9 cellular contexts compared by ENCODE assay signal in the genomic region with DNA sequence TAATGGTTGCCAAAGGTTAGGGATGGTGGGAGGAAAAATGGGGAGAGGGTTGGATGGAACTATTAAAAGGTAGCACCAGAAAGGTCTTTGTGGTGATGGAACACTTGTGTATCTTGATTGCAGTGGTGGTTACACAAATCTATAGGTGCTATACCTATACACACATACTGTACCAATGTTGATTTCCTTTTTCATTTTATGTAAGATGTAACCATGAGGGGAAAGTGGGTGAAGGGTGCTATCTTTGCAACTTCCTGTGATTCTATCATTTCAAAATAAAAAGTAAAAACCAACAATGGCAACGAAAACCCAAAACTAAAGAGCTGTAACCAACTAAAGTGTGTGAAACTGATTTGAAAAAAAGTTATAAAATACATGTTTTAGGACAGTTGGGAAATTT. TPM values are rescaled to one million over a fixed set of nuclear protein-coding genes. Genes with fewer than 3 reads are reported as not detected.
A peak's percentile ranks its signal among the peaks of the same experiment; 100 is the strongest.
DNase-seq lines count a peak whose midpoint lies in the region; ATAC-seq and TF ChIP-seq lines count a peak whose summit lies in the region.
"Had no signal": no experiment of that assay in that cellular context is flagged by ENCODE, and none has a peak within 500 bp of the region (broad histone marks: within the 10 kb centered on the region; RNA-seq: fewer than 3 reads in every experiment).

No MANE protein-coding gene starts in this region.

- H3K79me1 ChIP-seq in mesenchymal stem cell (replicated peaks; ENCODE audit: low read length, poor library complexity, severe bottlenecking), result peaks cover 17% of the 10 kb centered on the region

- H4K91ac ChIP-seq in mesenchymal stem cell (ENCODE audit: low read length), result no peak overlapping the region

- H3K18ac ChIP-seq in mesenchymal stem cell (ENCODE audit: low read depth in 1 of 2, low read length in 2 of 2), result no peak overlapping the region

- DNase-seq in BE2C (no peak), HCT116 (ENCODE audit: low read depth, low spot score) (no peak), mesenchymal stem cell (no peak), NOMO-1 treated with dmso at 0.1 percent for 144 hours (lab: John Stamatoyannopoulos, UW; ENCODE audit: unreplicated experiment) (no peak), NK-92 (lab: John Stamatoyannopoulos, UW; ENCODE audit: unreplicated experiment) (no peak), A172 (ENCODE audit: low spot score) (no peak)
- no peak for DNase-seq in activated CD8-positive, alpha-beta T cell treated with anti-CD3 and anti-CD28 coated beads, Interleukin-2, amount 10 ng/mL, durations not matched to agents 7 days and 5 days
- DNase-seq in stimulated activated naive CD4-positive, alpha-beta T cell (lab: John Stamatoyannopoulos, UW), result no peak

- H3K4me2 ChIP-seq in HCT116 (ENCODE audit: low read length), result peak overlapping the region; percentile 87
- H3K4me2 ChIP-seq in mesenchymal stem cell (ENCODE audit: low read length, poor library complexity, severe bottlenecking), result no peak overlapping the region

- peaks cover 65% of the 10 kb centered on the region for H3K36me3 Mint-ChIP-seq in activated CD8-positive, alpha-beta T cell treated with anti-CD3 and anti-CD28 coated beads, Interleukin-2, amount 10 ng/mL, durations not matched to agents 7 days and 5 days (ENCODE audit: low read depth)

- H3K27ac Mint-ChIP-seq in activated CD8-positive, alpha-beta T cell treated with anti-CD3 and anti-CD28 coated beads, Interleukin-2, amount 10 ng/mL, durations not matched to agents 7 days and 5 days, result peak overlapping the region; percentile 62

- peaks cover 17% of the 10 kb centered on the region for H3K36me3 ChIP-seq in BE2C
- peaks cover 20 to 28% of the 10 kb centered on the region in 2 experiments for H3K36me3 ChIP-seq in HCT116 (ENCODE audit: control insufficient read depth in 1 of 2, insufficient read depth in 2 of 2, low read length in 2 of 2)
- H3K36me3 ChIP-seq in mesenchymal stem cell (ENCODE audit: control insufficient read depth in 1 of 2, insufficient read depth in 2 of 2, low read depth in 1 of 2, low read length in 2 of 2), result peaks cover 25 to 39% of the 10 kb centered on the region in 2 experiments

- intact Hi-C loops in HCT116 (cut with micrococcal nuclease), result loop anchor here (1.0 to 10.0 kb wide), 2 partner anchors 22 to 267 kb away; a partner anchor contains a TSS

- no peaks in the 10 kb centered on the region for H3K9me2 ChIP-seq in HCT116 (ENCODE audit: insufficient read depth)

- no peak overlapping the region for H3K14ac ChIP-seq in mesenchymal stem cell (ENCODE audit: low read length in 2 of 2)

- H3K4me3 ChIP-seq in BE2C (ENCODE audit: low read depth, low read length), result peak overlapping the region; percentile 82
- peak overlapping the region; percentile 96 to 98 for H3K4me3 ChIP-seq in HCT116 (replicated peaks in 1 of 2; ENCODE audit: low read depth in 1 of 2, low read length in 2 of 2)
- H3K4me3 ChIP-seq in mesenchymal stem cell (ENCODE audit: insufficient read depth in 1 of 2, low read depth in 1 of 2, low read length in 2 of 2), result peak overlapping the region in 1 of 2 experiments; percentile 89

- no peak overlapping the region for H2AK5ac ChIP-seq in mesenchymal stem cell (ENCODE audit: low read length, severe bottlenecking)

- CTCF ChIA-PET in HCT116 (lab: Charles Lee), result no interaction called here
- CTCF ChIA-PET in activated CD8-positive, alpha-beta T cell treated with anti-CD3 and anti-CD28 coated beads, Interleukin-2, amount 10 ng/mL, durations not matched to agents 7 days and 5 days (lab: Charles Lee), result no interaction called here

- peak overlapping the region; percentile 84 for H3K4me3 Mint-ChIP-seq in activated CD8-positive, alpha-beta T cell treated with anti-CD3 and anti-CD28 coated beads, Interleukin-2, amount 10 ng/mL, durations not matched to agents 7 days and 5 days

- no peak overlapping the region for H3K4ac ChIP-seq in mesenchymal stem cell (ENCODE audit: low read depth in 1 of 2, low read length in 2 of 2)

- H3K4me1 Mint-ChIP-seq in activated CD8-positive, alpha-beta T cell treated with anti-CD3 and anti-CD28 coated beads, Interleukin-2, amount 10 ng/mL, durations not matched to agents 7 days and 5 days (ENCODE audit: low read depth), result peaks cover 22% of the 10 kb centered on the region

- no TSS peak for BruUV-seq in HCT116 (replicated peaks; lab: Mats Ljungman, UMichigan)

- no peak overlapping the region for H3K9ac ChIP-seq in HCT116 (ENCODE audit: low read length)
- peak overlapping the region; percentile 94 for H3K9ac ChIP-seq in mesenchymal stem cell (ENCODE audit: low read length)

- TF ChIP-seq POLR2A in HCT116 (IDR thresholded peaks at IDR 0.05; ENCODE audit: borderline replicate concordance, extremely low read depth, insufficient read depth, insufficient read length), result no peak

- POLR2A ChIA-PET in HCT116 (lab: Charles Lee), result interaction anchor here (1.2 kb wide), 1 partner anchor 23 kb away, joined by 5 read pairs; a partner anchor contains a TSS
- POLR2A ChIA-PET in activated CD8-positive, alpha-beta T cell treated with anti-CD3 and anti-CD28 coated beads, Interleukin-2, amount 10 ng/mL, durations not matched to agents 7 days and 5 days (lab: Charles Lee), result interaction anchor here (0.7 to 1.3 kb wide), 2 partner anchors 113 to 114 kb away, joined by 3 to 5 read pairs; a partner anchor contains a TSS

- no peak for ATAC-seq in HCT116
- no peak for ATAC-seq in activated CD8-positive, alpha-beta T cell treated with anti-CD3 and anti-CD28 coated beads, Interleukin-2, amount 10 ng/mL, durations not matched to agents 7 days and 5 days

- RAD21 ChIA-PET in HCT116 (lab: Charles Lee; ENCODE audit: low non-redundant PET in 1 of 2, low total read pairs in 2 of 2, uncharacterized antibody in 2 of 2, unreplicated experiment in 2 of 2), result no interaction called here

- H3K4me1 ChIP-seq in BE2C, result no peaks in the 10 kb centered on the region
- peaks cover 4 to 9% of the 10 kb centered on the region in 2 experiments; a peak in 2 of 4 replicates for H3K4me1 ChIP-seq in HCT116 (ENCODE audit: control insufficient read depth in 1 of 2, insufficient read depth in 2 of 2, low read length in 2 of 2)
- no peaks in the 10 kb centered on the region for H3K4me1 ChIP-seq in mesenchymal stem cell (ENCODE audit: control insufficient read depth, insufficient read depth, low read depth, low read length)

- H3K27ac ChIP-seq in HCT116 (ENCODE audit: low read depth, low read length) (no peak overlapping the region), mesenchymal stem cell (ENCODE audit: low read length, poor library complexity, severe bottlenecking) (no peak overlapping the region)

- H3K23ac ChIP-seq in mesenchymal stem cell (ENCODE audit: low read length in 2 of 2), result no peak overlapping the region

- TF ChIP-seq CTCF in BE2C (IDR thresholded peaks at IDR 0.05; ENCODE audit: low read depth, low read length), result no peak
- no peak for TF ChIP-seq CTCF in HCT116 (IDR thresholded peaks at IDR 0.05 in 2 of 3, conservative IDR thresholded peaks at IDR 0.05 in 1 of 3; ENCODE audit: borderline replicate concordance in 1 of 3, insufficient read depth in 1 of 3, low read depth in 2 of 3, low read length in 2 of 3)

- peaks cover 25% of the 10 kb centered on the region for H3K79me2 ChIP-seq in HCT116 (ENCODE audit: insufficient read depth, low read length)

- no peak overlapping the region for H2BK5ac ChIP-seq in mesenchymal stem cell (ENCODE audit: low read depth, low read length, poor library complexity, severe bottlenecking)

- no peaks in the 10 kb centered on the region for H3K27me3 ChIP-seq in BE2C
- H3K27me3 ChIP-seq in HCT116 (ENCODE audit: insufficient read depth, low read length), result no peaks in the 10 kb centered on the region
- H3K27me3 ChIP-seq in mesenchymal stem cell (ENCODE audit: control insufficient read depth in 1 of 2, insufficient read depth in 1 of 2, low read length in 2 of 2), result no peaks in the 10 kb centered on the region

- no peak overlapping the region for H2BK12ac ChIP-seq in mesenchymal stem cell (ENCODE audit: low read length in 2 of 2)

- TF ChIP-seq RAD21 in HCT116 (IDR thresholded peaks at IDR 0.05; ENCODE audit: low read depth), result no peak

- H3K9me3 Mint-ChIP-seq in activated CD8-positive, alpha-beta T cell treated with anti-CD3 and anti-CD28 coated beads, Interleukin-2, amount 10 ng/mL, durations not matched to agents 7 days and 5 days (ENCODE audit: insufficient read depth), result peaks cover 43% of the 10 kb centered on the region

- H4K20me1 ChIP-seq in HCT116 (ENCODE audit: insufficient read depth), result no peaks in the 10 kb centered on the region

- WGBS in mesenchymal stem cell, result 100% methylated on average over 1 of the region's 1 CpG

- H2BK120ac ChIP-seq in mesenchymal stem cell (ENCODE audit: low read depth, low read length), result no peak overlapping the region

- no peak overlapping the region for H4K8ac ChIP-seq in mesenchymal stem cell (ENCODE audit: low read length)

- H2BK15ac ChIP-seq in mesenchymal stem cell (ENCODE audit: low read depth, poor library complexity, severe bottlenecking), result no peak overlapping the region

- no peaks in the 10 kb centered on the region for H3K9me3 ChIP-seq in BE2C
- peaks cover 11 to 12% of the 10 kb centered on the region in 2 experiments; a peak in 3 of 4 replicates for H3K9me3 ChIP-seq in HCT116 (ENCODE audit: control insufficient read depth in 1 of 2, insufficient read depth in 1 of 2, low read depth in 1 of 2, low read length in 2 of 2)
- peaks cover 23% of the 10 kb centered on the region for H3K9me3 ChIP-seq in mesenchymal stem cell (ENCODE audit: control insufficient read depth, low read length)

- no peaks in the 10 kb centered on the region for H3K27me3 Mint-ChIP-seq in activated CD8-positive, alpha-beta T cell treated with anti-CD3 and anti-CD28 coated beads, Interleukin-2, amount 10 ng/mL, durations not matched to agents 7 days and 5 days (ENCODE audit: low read depth)
- H3K27me3 Mint-ChIP-seq: dendritic cell treated with granulocyte-macrophage colony-stimulating factor and Interleukin-4, amounts not matched to agents 40 ng/mL and 50 ng/mL, for 4 days had no signal

- H2AFZ ChIP-seq in HCT116 (ENCODE audit: low read depth, low read length, poor library complexity, severe bottlenecking) (peak overlapping the region; percentile 64), mesenchymal stem cell (ENCODE audit: low read depth, low read length) (no peak overlapping the region)

RNA-seq across cellular contexts. Expression of a gene that starts 0.8 kb away (rescaled TPM):
- 2.5 TPM for polyA plus RNA-seq in BE2C (2012; ENCODE audit: insufficient read depth, insufficient read length, low read depth)
- total RNA-seq in HCT116 (2021; ENCODE audit: unreplicated experiment), result 7.9 TPM
- 1.8 and 2.5 TPM in 2 replicates for polyA plus RNA-seq in HCT116 (2012)
- total RNA-seq in activated CD8-positive, alpha-beta T cell treated with anti-CD3 and anti-CD28 coated beads, Interleukin-2, amount 10 ng/mL, durations not matched to agents 7 days and 5 days, result 1 to 10 TPM; 3.7 to 7.6 TPM
- 9.5 TPM for polyA plus RNA-seq in mesenchymal stem cell (2013, experiment 1 of 2)
- 8.5 TPM for polyA plus RNA-seq in mesenchymal stem cell (2013, experiment 2 of 2)
- total RNA-seq in A172 (2014; rRNA removed; shearing (Covaris generic)), result 15.3 and 16.5 TPM in 2 replicates

RNA-seq across cellular contexts. Expression of a gene that starts 22.9 kb away (rescaled TPM):
- polyA plus RNA-seq in BE2C (2012; ENCODE audit: insufficient read depth, insufficient read length, low read depth), result 7.8 TPM
- 16.5 TPM for total RNA-seq in HCT116 (2021; ENCODE audit: unreplicated experiment)
- 6.1 and 8.2 TPM in 2 replicates for polyA plus RNA-seq in HCT116 (2012)
- 10 to 100 TPM; 14.9 to 15.6 TPM for total RNA-seq in activated CD8-positive, alpha-beta T cell treated with anti-CD3 and anti-CD28 coated beads, Interleukin-2, amount 10 ng/mL, durations not matched to agents 7 days and 5 days
- polyA plus RNA-seq in mesenchymal stem cell (2013, experiment 1 of 2), result 13.9 TPM
- polyA plus RNA-seq in mesenchymal stem cell (2013, experiment 2 of 2), result 13.7 TPM
- 11.5 and 14.7 TPM in 2 replicates for total RNA-seq in A172 (2014; rRNA removed; shearing (Covaris generic))
